8 cellular contexts compared by ENCODE assay signal in genomic region chr15:38069506-38069905, GRCh38.
DNase-seq lines count a peak whose midpoint lies in the region; ATAC-seq and TF ChIP-seq lines count a peak whose summit lies in the region.

No MANE protein-coding gene starts in this region.

- DNase-seq in ELF-1 (ENCODE audit: low read depth, low spot score), result peak; percentile 70
- DNase-seq in NCI-H226, result peak; percentile 30
- peak; percentile 73 for DNase-seq in dedifferentiated amniotic fluid mesenchymal stem cell (ENCODE audit: extremely low spot score)
- peak; percentile 50 for DNase-seq in myocyte (ENCODE audit: low read depth)
- DNase-seq in amygdala (lab: John Stamatoyannopoulos, UW), result no peak
- no peak for DNase-seq in GF-D8 (lab: John Stamatoyannopoulos, UW)

- no peak for TF ChIP-seq POLR2A in GM18505 (IDR thresholded peaks at IDR 0.05; ENCODE audit: borderline replicate concordance, extremely low read depth, insufficient read depth, insufficient read length)

- ATAC-seq in GM19328 (IDR thresholded peaks at IDR 0.05; ENCODE audit: unreplicated experiment), result no peak
- ATAC-seq in GM18505 (IDR thresholded peaks at IDR 0.05; ENCODE audit: unreplicated experiment), result no peak

Comparison
In these comparisons a context has a peak if more than half of its experiments do, and no peak if none do; other contexts are left out.
1. DNase-seq: peak in ELF-1 (single experiment), NCI-H226 (single experiment), dedifferentiated amniotic fluid mesenchymal stem cell (single experiment) and myocyte (single experiment); none in amygdala (0 of 56) and GF-D8 (single experiment).